In the genomic region with DNA sequence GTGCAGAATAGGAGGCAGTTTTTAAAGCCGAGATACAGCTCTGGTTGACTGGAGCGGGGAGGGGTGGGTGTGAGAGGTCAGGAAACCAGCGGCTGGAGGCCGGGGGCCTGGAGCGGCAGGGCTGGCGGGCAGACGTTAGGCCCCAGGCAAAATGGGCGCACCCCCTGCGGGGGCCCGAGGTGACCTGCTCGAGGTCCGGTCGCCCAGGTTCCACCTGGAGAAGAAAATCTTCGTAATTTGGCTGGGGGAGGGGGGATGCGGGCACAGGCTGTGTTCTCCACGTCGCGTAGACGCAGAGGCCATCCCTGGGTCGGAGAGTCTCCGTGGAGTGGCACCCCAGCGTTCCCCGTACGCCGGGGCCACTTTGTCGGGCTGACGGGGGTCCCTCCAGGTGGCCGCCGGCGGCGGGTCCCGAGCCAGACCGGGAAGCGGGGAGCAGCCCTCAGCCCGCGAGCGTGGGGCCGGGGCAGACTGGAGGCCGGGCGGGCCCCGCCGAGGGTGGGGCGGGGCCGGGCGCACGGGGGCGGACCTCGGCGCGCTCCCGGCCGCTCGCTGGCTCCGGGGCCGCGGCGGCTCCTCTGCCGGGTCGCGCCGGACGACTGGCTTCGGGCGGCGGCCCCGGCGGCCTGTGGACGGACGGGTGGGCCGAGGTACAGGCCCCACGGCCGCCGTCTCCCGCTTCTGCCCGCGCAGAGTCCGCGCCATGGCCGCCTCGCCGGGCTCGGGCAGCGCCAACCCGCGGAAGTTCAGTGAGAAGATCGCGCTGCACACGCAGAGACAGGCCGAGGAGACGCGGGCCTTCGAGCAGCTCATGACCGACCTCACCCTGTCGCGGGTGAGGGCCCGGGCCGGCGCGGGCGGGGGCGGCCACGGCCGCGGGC, we compare ENCODE assay signal across 8 cellular contexts. TPM values are rescaled to one million over a fixed set of nuclear protein-coding genes. Genes with fewer than 3 reads are reported as not detected.
DNase-seq lines count a peak whose midpoint lies in the region; ATAC-seq and TF ChIP-seq lines count a peak whose summit lies in the region.

Gene CRTC3 (plus strand): TSS at position 555 of the 881 bp plus-strand sequence. CDS start 149 bp downstream, at position 704.

- H3K9me3 Mint-ChIP-seq in Caco-2 (ENCODE audit: unreplicated experiment), result no peaks in the 10 kb centered on the region

- H3K9me3 ChIP-seq in Caco-2 (no peaks in the 10 kb centered on the region), SU-DHL-6 (ENCODE audit: insufficient read depth, low read length) (no peaks in the 10 kb centered on the region)

- peaks cover 14% of the 10 kb centered on the region for H3K4me1 Mint-ChIP-seq in Caco-2 (ENCODE audit: low read depth, unreplicated experiment)

- no peaks in the 10 kb centered on the region for H4K20me1 ChIP-seq in SU-DHL-6 (ENCODE audit: low read depth, low read length)

- peak within 1 kb of the TSS; percentile 87 for H3K4me3 ChIP-seq in Caco-2 (ENCODE audit: low read depth, low read length)
- H3K4me3 ChIP-seq in SU-DHL-6 (ENCODE audit: insufficient read depth, low read length, poor library complexity, severe bottlenecking), result peak within 1 kb of the TSS; percentile 57

- no peak within 1 kb of the TSS for H3K27ac ChIP-seq in SU-DHL-6 (ENCODE audit: low read depth, low read length)

- TF ChIP-seq CTCF in Caco-2 (IDR thresholded peaks at IDR 0.05; ENCODE audit: insufficient read depth in 1 of 2, low read depth in 1 of 2, low read length in 1 of 2, severe bottlenecking in 1 of 2, unreplicated experiment in 1 of 2) (no peak), SU-DHL-6 (IDR thresholded peaks at IDR 0.05; ENCODE audit: insufficient read depth, low read length, poor library complexity, severe bottlenecking) (no peak)

- no peaks in the 10 kb centered on the region for H3K27me3 ChIP-seq in Caco-2 (replicated peaks; ENCODE audit: control insufficient read depth, insufficient read depth, low read length)
- H3K27me3 ChIP-seq in SU-DHL-6 (ENCODE audit: low read length), result no peaks in the 10 kb centered on the region

- peaks cover 10% of the 10 kb centered on the region for H3K36me3 Mint-ChIP-seq in Caco-2 (ENCODE audit: insufficient read depth, unreplicated experiment)

- H3K36me3 ChIP-seq in Caco-2 (ENCODE audit: control insufficient read depth, insufficient read depth, low read length), result no peaks in the 10 kb centered on the region; the same call in 1 of the 2 replicates
- H3K36me3 ChIP-seq in SU-DHL-6 (ENCODE audit: low read length), result no peaks in the 10 kb centered on the region

- no peaks in the 10 kb centered on the region for H3K9me2 ChIP-seq in SU-DHL-6 (replicated peaks; ENCODE audit: insufficient read depth, low read length)

- no peaks in the 10 kb centered on the region for H3K79me2 ChIP-seq in SU-DHL-6 (ENCODE audit: insufficient read depth, low read length)

- H3K4me3 Mint-ChIP-seq in Caco-2 (ENCODE audit: unreplicated experiment), result peak within 1 kb of the TSS; percentile 94

- no peaks in the 10 kb centered on the region for H3K27me3 Mint-ChIP-seq in Caco-2 (ENCODE audit: insufficient read depth, unreplicated experiment)

- H3K27ac Mint-ChIP-seq in Caco-2 (ENCODE audit: unreplicated experiment), result peak within 1 kb of the TSS; percentile 94

- H3K4me2 ChIP-seq in SU-DHL-6 (ENCODE audit: low read depth, low read length, poor library complexity, severe bottlenecking), result peak within 1 kb of the TSS; percentile 55

- H3F3A ChIP-seq in SU-DHL-6 (ENCODE audit: insufficient read depth), result no peaks in the 10 kb centered on the region

- H2AFZ ChIP-seq in SU-DHL-6 (ENCODE audit: low read depth, low read length, severe bottlenecking), result peak within 1 kb of the TSS; percentile 66

- H3K9ac ChIP-seq in SU-DHL-6 (ENCODE audit: low read length), result peak within 1 kb of the TSS; percentile 46

- POLR2A ChIA-PET in Caco-2 (lab: Charles Lee), result interaction anchor here (0.6 kb wide), 1 partner anchor 1070 kb away, joined by 7 read pairs; no protein-coding TSS in a partner anchor

- intact Hi-C loops in Caco-2 (cut with micrococcal nuclease; ENCODE audit: unreplicated experiment) (loop anchor here (10.0 kb wide), 1 partner anchor 165 kb away; no protein-coding TSS in a partner anchor), cardiac septum (cut with DNase I) (loop anchor here (1.0 kb wide), 1 partner anchor 66 kb away; no protein-coding TSS in a partner anchor), posterior cingulate gyrus (cut with DNase I) (no loop called here)

- DNase-seq in Caco-2 (peak; percentile 48 to 63), cardiac septum (ENCODE audit: low spot score) (peak; percentile 82), posterior cingulate gyrus (peak; percentile 26 to 93 (median 39)), inferior parietal cortex (ENCODE audit: extremely low spot score) (no peak)
- DNase-seq in activated naive CD8-positive, alpha-beta T cell treated with anti-CD3 and anti-CD28 coated beads, Interleukin-2, amount 50 U/mL, for 16 hours (ENCODE audit: low read depth, low spot score), result peak; percentile 7

- BruUV-seq in Caco-2 (replicated peaks; lab: Mats Ljungman, UMichigan), result no TSS peak

- peak; percentile 80 for ATAC-seq in GM19455 (IDR thresholded peaks at IDR 0.05; ENCODE audit: unreplicated experiment)
- peak; percentile 68 for ATAC-seq in HG03571 (IDR thresholded peaks at IDR 0.05; ENCODE audit: unreplicated experiment)

- H3K4me1 ChIP-seq in Caco-2, result 0 out of 2 replicates have a peak, but pooled peaks cover 3% of the 10 kb centered on the region

- CTCF ChIA-PET in Caco-2 (lab: Charles Lee), result interaction anchor here (0.5 to 0.6 kb wide), 2 partner anchors 16 to 68 kb away, joined by 3 to 4 read pairs; no protein-coding TSS in a partner anchor

RNA-seq across cellular contexts. Expression of gene CRTC3, which starts in this region (rescaled TPM):
- total RNA-seq in Caco-2 (2022) (31.4 and 35.0 TPM in 2 replicates), cardiac septum (30.4 TPM)
